Comparison of ENCODE assay signal across 22 cellular contexts in the genomic region with DNA sequence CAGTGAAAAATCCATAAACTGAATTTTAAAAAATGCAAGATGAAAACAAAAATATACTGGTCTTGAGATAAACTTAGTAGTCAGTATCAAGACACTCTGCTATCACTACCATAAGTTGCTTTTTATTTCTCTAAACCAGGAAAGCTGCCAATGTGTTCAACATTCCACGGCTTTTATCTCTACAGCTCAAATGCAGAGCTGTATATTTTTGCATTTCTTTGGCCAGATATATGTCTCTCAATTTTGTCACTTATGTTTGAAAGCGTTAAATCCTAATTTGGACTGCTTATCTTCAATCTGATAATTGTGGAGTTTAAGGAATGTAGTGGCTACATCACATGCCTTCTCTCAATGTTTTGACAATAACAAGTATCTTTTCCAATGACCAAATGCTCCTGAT.
A peak's percentile ranks its signal among the peaks of the same experiment; 100 is the strongest.
DNase-seq lines count a peak whose midpoint lies in the region; ATAC-seq, FAIRE-seq and TF ChIP-seq lines count a peak whose summit lies in the region.
"Had no signal": no experiment of that assay in that cellular context is flagged by ENCODE, and none has a peak within 500 bp of the region (broad histone marks: within the 10 kb centered on the region; RNA-seq: fewer than 3 reads in every experiment).

No MANE protein-coding gene starts in this region.

- H3K56ac ChIP-seq in mesendoderm (ENCODE audit: low read length) = no peak overlapping the region

- H3K4me3 ChIP-seq in adipocyte (ENCODE audit: low read length) = no peak overlapping the region
- H3K4me3 ChIP-seq in mesendoderm (ENCODE audit: low read length) = no peak overlapping the region
- H3K4me3 ChIP-seq in GM23338 = no peak overlapping the region
- H3K4me3 ChIP-seq: HAP-1, K562 had no signal

- H3K9ac ChIP-seq in adipocyte (ENCODE audit: low read length) (no peak overlapping the region), mesendoderm (ENCODE audit: low read length) (no peak overlapping the region)

- peaks cover 3% of the 10 kb centered on the region for H3K27me3 Mint-ChIP-seq in GM23338 (ENCODE audit: insufficient read depth, low read depth, poor library complexity)

- H3K4me3 Mint-ChIP-seq in GM23338 = no peak overlapping the region
- H3K4me3 Mint-ChIP-seq: CD8-positive, alpha-beta memory T cell had no signal

- no peak overlapping the region for H2BK5ac ChIP-seq in mesendoderm (ENCODE audit: low read length)

- no peak overlapping the region for H3K4ac ChIP-seq in mesendoderm (ENCODE audit: low read depth, low read length)

- no CpG with 5 or more reads among the region's 2 CpGs for WGBS in mesendoderm (ENCODE audit: extremely low coverage, insufficient coverage, low lambda C conversion rate)

- H3K4me1 ChIP-seq in adipocyte (ENCODE audit: control insufficient read depth, insufficient read depth, low read length) (peaks cover 19% of the 10 kb centered on the region), mesendoderm (ENCODE audit: control insufficient read depth, low read depth, low read length) (no peaks in the 10 kb centered on the region), GM23338 (ENCODE audit: insufficient read depth) (no peaks in the 10 kb centered on the region)
- H3K4me1 ChIP-seq: HAP-1 had no signal

- H3K79me1 ChIP-seq in mesendoderm (ENCODE audit: low read length) = no peaks in the 10 kb centered on the region

- no peaks in the 10 kb centered on the region for H3K9me3 Mint-ChIP-seq in GM23338
- H3K9me3 Mint-ChIP-seq: CD8-positive, alpha-beta memory T cell had no signal

- peaks cover 5% of the 10 kb centered on the region; the same call in 2 of the 3 replicates for H3K4me1 Mint-ChIP-seq in GM23338
- H3K4me1 Mint-ChIP-seq: CD8-positive, alpha-beta memory T cell had no signal

- no peak overlapping the region for H3K27ac ChIP-seq in mesendoderm (ENCODE audit: low read depth, low read length)
- H3K27ac ChIP-seq in GM23338 (ENCODE audit: low read depth) = no peak overlapping the region
- H3K27ac ChIP-seq: C4-2B had no signal

- H3K36me3 ChIP-seq in adipocyte (ENCODE audit: control insufficient read depth, insufficient read depth, low read length, severe bottlenecking) = no peaks in the 10 kb centered on the region
- H3K36me3 ChIP-seq in mesendoderm (ENCODE audit: control insufficient read depth, insufficient read depth, low read length) = no peaks in the 10 kb centered on the region
- no peaks in the 10 kb centered on the region for H3K36me3 ChIP-seq in GM23338 (ENCODE audit: insufficient read depth)
- H3K36me3 ChIP-seq: HAP-1 had no signal

- H4K8ac ChIP-seq in mesendoderm (ENCODE audit: low read depth, low read length) = no peak overlapping the region

- no peak overlapping the region for H4K5ac ChIP-seq in mesendoderm (ENCODE audit: low read length)

- H3K4me2 ChIP-seq in mesendoderm (ENCODE audit: low read length) (no peak overlapping the region), GM23338 (no peak overlapping the region)

- no peaks in the 10 kb centered on the region for H3F3A ChIP-seq in GM23338 (replicated peaks; ENCODE audit: low read depth)

- H3K27ac Mint-ChIP-seq in GM23338 = no peak overlapping the region
- H3K27ac Mint-ChIP-seq: CD8-positive, alpha-beta memory T cell had no signal

- no peak overlapping the region for H2BK120ac ChIP-seq in mesendoderm (ENCODE audit: low read depth, low read length)

- H4K20me1 ChIP-seq in GM23338 (replicated peaks; ENCODE audit: insufficient read depth) = no peaks in the 10 kb centered on the region

- no peak for FAIRE-seq in frontal cortex (lab: Jason Lieb, UNC)
- FAIRE-seq: K562, RCC 7860 had no signal

- H3K9me3 ChIP-seq in adipocyte (ENCODE audit: control insufficient read depth, low read length) = no peaks in the 10 kb centered on the region
- H3K9me3 ChIP-seq: HAP-1 had no signal

- H3K9me2 ChIP-seq in GM23338 (ENCODE audit: insufficient read depth) = no peaks in the 10 kb centered on the region; the same call in 1 of the 2 replicates

- H2BK15ac ChIP-seq in mesendoderm (replicated peaks; ENCODE audit: low read depth) = no peak overlapping the region

- no peak overlapping the region for H2AFZ ChIP-seq in GM23338

- peak; percentile 34 for DNase-seq in A172 (ENCODE audit: low spot score)
- DNase-seq in adipocyte (ENCODE audit: low read depth) = peak; percentile 47
- DNase-seq in dedifferentiated amniotic fluid mesenchymal stem cell (ENCODE audit: extremely low spot score) = peak; percentile 23
- DNase-seq in mesendoderm = peak; percentile 14
- no peak for DNase-seq in GM23338 (ENCODE audit: low spot score)
- no peak for DNase-seq in middle frontal gyrus (ENCODE audit: extremely low spot score, low spot score)
- no peak for DNase-seq in frontal cortex (ENCODE audit: low spot score in 2 of 2)
- DNase-seq: 8988T; Calu3; CD8-positive, alpha-beta memory T cell; NCI-H1092; NCI-H1436 treated with DMSO at 0.1 percent for 48 hours; NCI-H1930; NCI-H446; NCI-H526; OCI-M1 had no signal

- H2AK5ac ChIP-seq in mesendoderm (ENCODE audit: low read length) = no peak overlapping the region

- H3K36me3 Mint-ChIP-seq in GM23338 (ENCODE audit: low read depth) = no peaks in the 10 kb centered on the region
- H3K36me3 Mint-ChIP-seq: CD8-positive, alpha-beta memory T cell had no signal

- H3K18ac ChIP-seq in mesendoderm (ENCODE audit: low read length) = no peak overlapping the region

- H3K79me2 ChIP-seq in mesendoderm (ENCODE audit: control insufficient read depth, insufficient read depth, low read length) (no peaks in the 10 kb centered on the region), GM23338 (replicated peaks; ENCODE audit: insufficient read depth) (no peaks in the 10 kb centered on the region)

- H3K27me3 ChIP-seq in adipocyte (replicated peaks; ENCODE audit: control insufficient read depth, insufficient read depth, low read length) (no peaks in the 10 kb centered on the region), mesendoderm (ENCODE audit: insufficient read depth, low read length, poor library complexity) (no peaks in the 10 kb centered on the region), GM23338 (ENCODE audit: insufficient read depth) (no peaks in the 10 kb centered on the region)

- no peak overlapping the region for H3K23ac ChIP-seq in mesendoderm (ENCODE audit: low read length)

- ATAC-seq in GM23338 (no peak), GM18858 (IDR thresholded peaks at IDR 0.05; ENCODE audit: unreplicated experiment) (no peak)
- ATAC-seq: K562, Right ventricle myocardium inferior had no signal

- no peak for TF ChIP-seq CTCF in GM23338 (conservative IDR thresholded peaks at IDR 0.05; ENCODE audit: low read depth in 2 of 2)

TF ChIP-seq in GM23338, 12 proteins besides CTCF, POLR2A, EP300 and RAD21:
- no peak for TF ChIP-seq STAT1 (IDR thresholded peaks at IDR 0.05; ENCODE audit: unreplicated experiment)
- no peak for TF ChIP-seq JUNB (IDR thresholded peaks at IDR 0.05; ENCODE audit: unreplicated experiment)
- no peak for TF ChIP-seq ZNF331 (CRISPR knock-in tag; IDR thresholded peaks at IDR 0.05; ENCODE audit: low read depth)
- no peak for TF ChIP-seq EZH2 (IDR thresholded peaks at IDR 0.05; ENCODE audit: low read depth, unreplicated experiment)
- no peak for TF ChIP-seq EZH2phosphoT487 (IDR thresholded peaks at IDR 0.05; ENCODE audit: unreplicated experiment)

Comparison
In these comparisons a context has a peak if more than half of its experiments do, and no peak if none do; other contexts are left out.
1. DNase-seq: peak in A172 (single experiment), adipocyte (single experiment), dedifferentiated amniotic fluid mesenchymal stem cell (single experiment) and mesendoderm (single experiment); none in GM23338 (single experiment), middle frontal gyrus (single experiment) and frontal cortex (0 of 2).